ENCODE assay signal across 22 cellular contexts in genomic region chr20:17652411-17652810, GRCh38. TPM values are rescaled to one million over a fixed set of nuclear protein-coding genes. Genes with fewer than 3 reads are reported as not detected.
DNase-seq lines count a peak whose midpoint lies in the region; ATAC-seq and TF ChIP-seq lines count a peak whose summit lies in the region.
"Had no signal": no experiment of that assay in that cellular context is flagged by ENCODE, and none has a peak within 500 bp of the region (broad histone marks: within the 10 kb centered on the region; RNA-seq: fewer than 3 reads in every experiment).

No MANE protein-coding gene starts in this region.

- POLR2A ChIA-PET in activated naive CD8-positive, alpha-beta T cell treated with anti-CD3 and anti-CD28 coated beads, Interleukin-2, amount 10 ng/mL, durations not matched to agents 7 days and 5 days (lab: Charles Lee) = no interaction called here

- H3K4me1 ChIP-seq in mucosa of descending colon (ENCODE audit: low read depth) (peaks cover 40% of the 10 kb centered on the region), upper lobe of right lung (peaks cover 57% of the 10 kb centered on the region)

- H3K9me3 ChIP-seq in WERI-Rb-1 (ENCODE audit: severe bottlenecking) = no peaks in the 10 kb centered on the region
- no peaks in the 10 kb centered on the region for H3K9me3 ChIP-seq in mucosa of descending colon
- no peaks in the 10 kb centered on the region for H3K9me3 ChIP-seq in upper lobe of right lung
- H3K9me3 ChIP-seq: ascending aorta, lower lobe of right lung, ovary, right lobe of liver, upper lobe of left lung had no signal

- H3K4me3 ChIP-seq in WERI-Rb-1 (ENCODE audit: low read depth, low read length) = no peak overlapping the region
- H3K4me3 ChIP-seq in mucosa of descending colon = no peak overlapping the region
- no peak overlapping the region for H3K4me3 ChIP-seq in upper lobe of right lung
- H3K4me3 ChIP-seq: ascending aorta, lower lobe of right lung, ovary, right lobe of liver, upper lobe of left lung had no signal

- H3K36me3 ChIP-seq in WERI-Rb-1 (no peaks in the 10 kb centered on the region; the same call in 1 of the 2 replicates), mucosa of descending colon (ENCODE audit: low read depth) (no peaks in the 10 kb centered on the region), upper lobe of right lung (peaks cover 21% of the 10 kb centered on the region)
- H3K36me3 ChIP-seq: ascending aorta, ovary had no signal

- peak; percentile 19 for DNase-seq in activated naive CD8-positive, alpha-beta T cell treated with anti-CD3 and anti-CD28 coated beads, Interleukin-2, amount 10 ng/mL, durations not matched to agents 7 days and 5 days
- DNase-seq in activated naive CD8-positive, alpha-beta T cell treated with anti-CD3 and anti-CD28 coated beads for 36 hours = no peak
- DNase-seq in WERI-Rb-1 = no peak
- peak in 2 of 3 donors; percentile 26 to 33 for DNase-seq in mucosa of descending colon
- peak; percentile 42 for DNase-seq in upper lobe of right lung
- DNase-seq in activated CD4-positive, alpha-beta T cell treated with anti-CD3 and anti-CD28 coated beads for 48 hours = no peak
- no peak for DNase-seq in activated gamma-delta T cell treated with Interleukin-2 at 50 U/mL for 16 hours
- DNase-seq in H4 (ENCODE audit: low spot score) = no peak
- DNase-seq: activated CD4-positive, alpha-beta T cell treated with anti-CD3 and anti-CD28 coated beads, Interleukin-2, amount 10 ng/mL, durations not matched to agents 7 days and 5 days; activated CD8-positive, alpha-beta memory T cell treated with anti-CD3 and anti-CD28 coated beads, Interleukin-2, amount 50 U/mL, for 48 hours; GDM1; KG1; lower lobe of right lung; NCI-H446 treated with DMSO at 0.1 percent for 48 hours had no signal

- H3K4me1 Mint-ChIP-seq in activated naive CD8-positive, alpha-beta T cell treated with anti-CD3 and anti-CD28 coated beads, Interleukin-2, amount 10 ng/mL, durations not matched to agents 7 days and 5 days = peaks cover 6% of the 10 kb centered on the region
- H3K4me1 Mint-ChIP-seq in activated naive CD8-positive, alpha-beta T cell treated with anti-CD3 and anti-CD28 coated beads for 36 hours = peaks cover 9% of the 10 kb centered on the region

- H3K27me3 ChIP-seq in WERI-Rb-1 (ENCODE audit: insufficient read depth, low read depth, severe bottlenecking) (no peaks in the 10 kb centered on the region), upper lobe of right lung (no peaks in the 10 kb centered on the region)
- H3K27me3 ChIP-seq: ascending aorta, ovary, right lobe of liver, upper lobe of left lung had no signal

- no peak overlapping the region for H3K4me3 Mint-ChIP-seq in activated naive CD8-positive, alpha-beta T cell treated with anti-CD3 and anti-CD28 coated beads, Interleukin-2, amount 10 ng/mL, durations not matched to agents 7 days and 5 days
- no peak overlapping the region for H3K4me3 Mint-ChIP-seq in activated naive CD8-positive, alpha-beta T cell treated with anti-CD3 and anti-CD28 coated beads for 36 hours
- H3K4me3 Mint-ChIP-seq: activated CD4-positive, alpha-beta T cell treated with anti-CD3 and anti-CD28 coated beads, Interleukin-2, amount 10 ng/mL, durations not matched to agents 7 days and 5 days; activated naive CD4-positive, alpha-beta T cell treated with anti-CD3 and anti-CD28 coated beads for 36 hours had no signal

- H3K9me3 Mint-ChIP-seq in activated naive CD8-positive, alpha-beta T cell treated with anti-CD3 and anti-CD28 coated beads, Interleukin-2, amount 10 ng/mL, durations not matched to agents 7 days and 5 days = no peaks in the 10 kb centered on the region
- H3K9me3 Mint-ChIP-seq in activated naive CD8-positive, alpha-beta T cell treated with anti-CD3 and anti-CD28 coated beads for 36 hours = no peaks in the 10 kb centered on the region
- H3K9me3 Mint-ChIP-seq: activated CD4-positive, alpha-beta T cell treated with anti-CD3 and anti-CD28 coated beads, Interleukin-2, amount 10 ng/mL, durations not matched to agents 7 days and 5 days; activated naive CD4-positive, alpha-beta T cell treated with anti-CD3 and anti-CD28 coated beads for 36 hours had no signal

- H3K27ac ChIP-seq in WERI-Rb-1 (no peak overlapping the region), upper lobe of right lung (peak overlapping the region; percentile 17)
- H3K27ac ChIP-seq: ascending aorta, C4-2B, lower lobe of right lung, ovary, right lobe of liver had no signal

- no peaks in the 10 kb centered on the region for H3K27me3 Mint-ChIP-seq in activated naive CD8-positive, alpha-beta T cell treated with anti-CD3 and anti-CD28 coated beads, Interleukin-2, amount 10 ng/mL, durations not matched to agents 7 days and 5 days
- no peaks in the 10 kb centered on the region for H3K27me3 Mint-ChIP-seq in activated naive CD8-positive, alpha-beta T cell treated with anti-CD3 and anti-CD28 coated beads for 36 hours
- H3K27me3 Mint-ChIP-seq: activated CD4-positive, alpha-beta T cell treated with anti-CD3 and anti-CD28 coated beads, Interleukin-2, amount 10 ng/mL, durations not matched to agents 7 days and 5 days had no signal

- intact Hi-C loops in mucosa of descending colon (cut with DNase I, micrococcal nuclease) = no loop called here
- intact Hi-C loops in upper lobe of right lung (cut with DNase I) = no loop called here

- 0 out of 2 replicates have a peak, but pooled peaks have one; percentile 0 for TF ChIP-seq CTCF in WERI-Rb-1 (IDR thresholded peaks at IDR 0.05; ENCODE audit: low read depth, low read length)
- TF ChIP-seq CTCF in mucosa of descending colon (IDR thresholded peaks at IDR 0.05) = no peak
- no peak for TF ChIP-seq CTCF in upper lobe of right lung (IDR thresholded peaks at IDR 0.05)

- H3K36me3 Mint-ChIP-seq in activated naive CD8-positive, alpha-beta T cell treated with anti-CD3 and anti-CD28 coated beads, Interleukin-2, amount 10 ng/mL, durations not matched to agents 7 days and 5 days = peaks cover 11% of the 10 kb centered on the region
- H3K36me3 Mint-ChIP-seq in activated naive CD8-positive, alpha-beta T cell treated with anti-CD3 and anti-CD28 coated beads for 36 hours = peaks cover 3% of the 10 kb centered on the region

- no peak for ATAC-seq in activated naive CD8-positive, alpha-beta T cell treated with anti-CD3 and anti-CD28 coated beads, Interleukin-2, amount 10 ng/mL, durations not matched to agents 7 days and 5 days (ENCODE audit: low read depth)
- ATAC-seq in mucosa of descending colon = no peak
- no peak for ATAC-seq in upper lobe of right lung
- ATAC-seq: Right ventricle myocardium inferior had no signal

- no peak overlapping the region for H3K27ac Mint-ChIP-seq in activated naive CD8-positive, alpha-beta T cell treated with anti-CD3 and anti-CD28 coated beads, Interleukin-2, amount 10 ng/mL, durations not matched to agents 7 days and 5 days
- no peak overlapping the region for H3K27ac Mint-ChIP-seq in activated naive CD8-positive, alpha-beta T cell treated with anti-CD3 and anti-CD28 coated beads for 36 hours
- H3K27ac Mint-ChIP-seq: activated naive CD4-positive, alpha-beta T cell treated with anti-CD3 and anti-CD28 coated beads for 36 hours had no signal

RNA-seq across cellular contexts. Expression of gene RRBP1, which starts 29.6 kb away (rescaled TPM):
- total RNA-seq in activated naive CD8-positive, alpha-beta T cell treated with anti-CD3 and anti-CD28 coated beads, Interleukin-2, amount 10 ng/mL, durations not matched to agents 7 days and 5 days = 10 to 100 TPM; 48.0 to 51.0 TPM
- total RNA-seq in activated naive CD8-positive, alpha-beta T cell treated with anti-CD3 and anti-CD28 coated beads for 36 hours = 10 to 100 TPM; 24.0 to 26.5 TPM
- total RNA-seq in mucosa of descending colon = 100 to 1,000 TPM; 210 to 402 (median 377) TPM
- total RNA-seq in upper lobe of right lung = 166 TPM
- 48.6 and 61.6 TPM in 2 replicates for total RNA-seq in H4 (2014; rRNA removed; shearing (Covaris generic))

RNA-seq across cellular contexts. Expression of gene BANF2, which starts 47.4 kb away (rescaled TPM):
- total RNA-seq in activated naive CD8-positive, alpha-beta T cell treated with anti-CD3 and anti-CD28 coated beads, Interleukin-2, amount 10 ng/mL, durations not matched to agents 7 days and 5 days = not detected
- not detected for total RNA-seq in activated naive CD8-positive, alpha-beta T cell treated with anti-CD3 and anti-CD28 coated beads for 36 hours
- not detected for total RNA-seq in mucosa of descending colon
- not detected for total RNA-seq in upper lobe of right lung
- not detected in 2 replicates for total RNA-seq in H4 (2014; rRNA removed; shearing (Covaris generic))
- total RNA-seq: A172; activated CD4-positive, alpha-beta T cell treated with anti-CD3 and anti-CD28 coated beads, Interleukin-2, amount 10 ng/mL, durations not matched to agents 7 days and 5 days; activated naive CD4-positive, alpha-beta T cell treated with anti-CD3 and anti-CD28 coated beads for 36 hours; ascending aorta; lower lobe of right lung; ovary; right lobe of liver; Right ventricle myocardium inferior; upper lobe of left lung had no signal

Comparison
In these comparisons a context has a peak if more than half of its experiments do, and no peak if none do; other contexts are left out.
1. DNase-seq: peak in activated naive CD8-positive, alpha-beta T cell treated with anti-CD3 and anti-CD28 coated beads, Interleukin-2, amount 10 ng/mL, durations not matched to agents 7 days and 5 days (single experiment), mucosa of descending colon (2 of 3) and upper lobe of right lung (single experiment); none in activated naive CD8-positive, alpha-beta T cell treated with anti-CD3 and anti-CD28 coated beads for 36 hours (single experiment), WERI-Rb-1 (single experiment), activated CD4-positive, alpha-beta T cell treated with anti-CD3 and anti-CD28 coated beads for 48 hours (single experiment), activated gamma-delta T cell treated with Interleukin-2 at 50 U/mL for 16 hours (single experiment) and H4 (single experiment).